In the genomic region with DNA sequence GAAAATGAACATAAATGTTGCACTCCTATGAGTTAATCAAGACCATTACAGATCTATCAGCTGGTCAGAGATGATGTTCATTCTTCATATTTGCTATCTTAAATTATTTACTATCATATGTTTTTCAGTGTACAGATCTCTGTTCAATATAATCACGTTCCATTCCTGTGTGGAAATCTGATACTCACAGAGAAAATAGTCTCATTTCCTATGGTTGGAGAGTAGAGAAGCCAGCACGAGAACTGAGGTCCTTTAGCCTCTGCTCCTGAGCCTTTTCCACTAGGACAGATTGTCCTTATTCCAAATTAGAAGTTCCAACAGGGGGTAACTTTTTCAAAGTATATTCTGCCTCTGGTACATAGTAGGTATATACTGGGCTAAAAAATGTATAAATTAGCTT, we compare ENCODE assay signal across 14 cellular contexts. TPM values are rescaled to one million over a fixed set of nuclear protein-coding genes. Genes with fewer than 3 reads are reported as not detected.
DNase-seq lines count a peak whose midpoint lies in the region; ATAC-seq and TF ChIP-seq lines count a peak whose summit lies in the region.
"Had no signal": no experiment of that assay in that cellular context is flagged by ENCODE, and none has a peak within 500 bp of the region (broad histone marks: within the 10 kb centered on the region; RNA-seq: fewer than 3 reads in every experiment).

No MANE protein-coding gene starts in this region.

- H3K36me3 ChIP-seq in ACC112 (ENCODE audit: insufficient read depth, low read length) (peaks cover 52% of the 10 kb centered on the region), upper lobe of left lung (peaks cover 2 to 30% (median 14%) of the 10 kb centered on the region in 4 donors)
- peaks cover 0 to 8% (median 0%) of the 10 kb centered on the region in 3 experiments for H3K36me3 ChIP-seq in naive thymus-derived CD4-positive, alpha-beta T cell (ENCODE audit: control insufficient read depth in 2 of 3, insufficient read depth in 3 of 3, low read length in 3 of 3)
- H3K36me3 ChIP-seq: ovary, thoracic aorta had no signal

- peaks cover 49% of the 10 kb centered on the region for H3K4me1 ChIP-seq in ACC112 (ENCODE audit: control insufficient read depth, insufficient read depth, low read length, unreplicated experiment)
- peaks cover 29 to 35% of the 10 kb centered on the region in 2 donors for H3K4me1 ChIP-seq in naive thymus-derived CD4-positive, alpha-beta T cell (ENCODE audit: control insufficient read depth in 2 of 2, insufficient read depth in 2 of 2, low read length in 2 of 2)
- H3K4me1 ChIP-seq in upper lobe of left lung, result peaks cover 24 to 48% (median 38%) of the 10 kb centered on the region in 4 donors

- TF ChIP-seq CTCF in upper lobe of left lung (IDR thresholded peaks at IDR 0.05), result no peak

- H2AFZ ChIP-seq in ACC112 (ENCODE audit: low read length, unreplicated experiment), result no peak overlapping the region

- H3K4me1 Mint-ChIP-seq in activated T-helper 17 cell treated with anti-CD3 and anti-CD28 coated beads, Interleukin-2, amount 50 U/mL, for 72 hours, result peaks cover 5% of the 10 kb centered on the region
- H3K4me1 Mint-ChIP-seq in naive thymus-derived CD4-positive, alpha-beta T cell, result peaks cover 22 to 67% (median 50%) of the 10 kb centered on the region in 7 donors

- H3K27me3 ChIP-seq in ACC112 (ENCODE audit: insufficient read depth, low read length), result no peaks in the 10 kb centered on the region
- H3K27me3 ChIP-seq in naive thymus-derived CD4-positive, alpha-beta T cell (ENCODE audit: control insufficient read depth in 2 of 2, insufficient read depth in 2 of 2, low read length in 2 of 2), result no peaks in the 10 kb centered on the region
- no peaks in the 10 kb centered on the region for H3K27me3 ChIP-seq in upper lobe of left lung
- H3K27me3 ChIP-seq: ovary had no signal

- no peaks in the 10 kb centered on the region for H3K27me3 Mint-ChIP-seq in activated T-helper 17 cell treated with anti-CD3 and anti-CD28 coated beads, Interleukin-2, amount 50 U/mL, for 72 hours
- no peaks in the 10 kb centered on the region for H3K27me3 Mint-ChIP-seq in naive thymus-derived CD4-positive, alpha-beta T cell

- no peak for ATAC-seq in activated T-helper 17 cell treated with anti-CD3 and anti-CD28 coated beads, Interleukin-2, amount 50 U/mL, for 72 hours (replicated peaks)
- no peak for ATAC-seq in naive thymus-derived CD4-positive, alpha-beta T cell
- ATAC-seq in upper lobe of left lung (ENCODE audit: low FRiP score in 2 of 2), result no peak
- no peak for ATAC-seq in HG03469 (IDR thresholded peaks at IDR 0.05; ENCODE audit: unreplicated experiment)
- ATAC-seq in HG03045 (IDR thresholded peaks at IDR 0.05; ENCODE audit: unreplicated experiment), result no peak

- no peaks in the 10 kb centered on the region for H3K9me3 ChIP-seq in naive thymus-derived CD4-positive, alpha-beta T cell (ENCODE audit: control insufficient read depth in 2 of 3, low read length in 3 of 3)
- H3K9me3 ChIP-seq in upper lobe of left lung, result no peaks in the 10 kb centered on the region
- H3K9me3 ChIP-seq: ovary, thoracic aorta had no signal

- no peaks in the 10 kb centered on the region for H3K9me3 Mint-ChIP-seq in activated T-helper 17 cell treated with anti-CD3 and anti-CD28 coated beads, Interleukin-2, amount 50 U/mL, for 72 hours
- no peaks in the 10 kb centered on the region for H3K9me3 Mint-ChIP-seq in naive thymus-derived CD4-positive, alpha-beta T cell
- H3K9me3 Mint-ChIP-seq: T-helper 1 cell treated with Interleukin-12 subunit alpha and Interleukin-12 subunit beta and Interleukin-4 antibody, amounts not matched to agents 30 μg/mL and 1 μg/mL, for 36 hours had no signal

- no peak for TF ChIP-seq EP300 in upper lobe of left lung (IDR thresholded peaks at IDR 0.05)

- H3K4me3 Mint-ChIP-seq in activated T-helper 17 cell treated with anti-CD3 and anti-CD28 coated beads, Interleukin-2, amount 50 U/mL, for 72 hours, result no peak overlapping the region
- H3K4me3 Mint-ChIP-seq in naive thymus-derived CD4-positive, alpha-beta T cell, result peak overlapping the region in 4 of 10 donors; percentile 18 to 76 (median 66)
- H3K4me3 Mint-ChIP-seq: T-helper 1 cell treated with Interleukin-12 subunit alpha and Interleukin-12 subunit beta and Interleukin-4 antibody, amounts not matched to agents 30 μg/mL and 1 μg/mL, for 36 hours had no signal

- intact Hi-C loops in naive thymus-derived CD4-positive, alpha-beta T cell (cut with micrococcal nuclease), result loop anchor here (1.0 to 10.0 kb wide), 11 partner anchors 9 to 449 kb away; partner anchors contain the start of genes UGCG (in 2 of the 2), PTBP3 (in 1 of the 2) and SUSD1 (in 1 of the 2)

- H3K36me3 Mint-ChIP-seq in activated T-helper 17 cell treated with anti-CD3 and anti-CD28 coated beads, Interleukin-2, amount 50 U/mL, for 72 hours (ENCODE audit: low read depth), result peaks cover 76% of the 10 kb centered on the region
- peaks cover 0 to 16% (median 8%) of the 10 kb centered on the region in 5 donors for H3K36me3 Mint-ChIP-seq in naive thymus-derived CD4-positive, alpha-beta T cell

- DNase-seq in HCEC 1CT (peak; percentile 36), upper lobe of left lung (no peak), AG20443 (ENCODE audit: low spot score) (no peak)
- DNase-seq in naive thymus-derived CD4-positive, alpha-beta T cell, result no peak
- DNase-seq: activated CD4-positive, CD25-positive, alpha-beta regulatory T cell treated with anti-CD3 and anti-CD28 coated beads, Interleukin-2, amount 50 U/mL, for 72 hours; mesendoderm; NCI-H226; ovary had no signal

- WGBS in upper lobe of left lung, 2 donors, result 38 to 39% methylated on average over 2 of the region's 2 CpGs

- CTCF ChIA-PET in naive thymus-derived CD4-positive, alpha-beta T cell (lab: Charles Lee), result interaction anchor here (0.6 to 1.4 kb wide), 4 partner anchors 93 to 544 kb away, joined by 3 read pairs; no protein-coding TSS in a partner anchor

- TF ChIP-seq POLR2A in upper lobe of left lung (IDR thresholded peaks at IDR 0.05), result no peak

- H3K4me3 ChIP-seq in ACC112 (ENCODE audit: low read depth, low read length) (no peak overlapping the region), upper lobe of left lung (no peak overlapping the region)
- H3K4me3 ChIP-seq in naive thymus-derived CD4-positive, alpha-beta T cell (ENCODE audit: low read length), result no peak overlapping the region
- H3K4me3 ChIP-seq: ovary, thoracic aorta had no signal

- H3K27ac ChIP-seq in ACC112 (ENCODE audit: low read depth, low read length) (peak overlapping the region; percentile 83), upper lobe of left lung (peak overlapping the region in 2 of 4 donors; percentile 15 to 59)
- no peak overlapping the region for H3K27ac ChIP-seq in naive thymus-derived CD4-positive, alpha-beta T cell (ENCODE audit: low read depth, low read length)
- H3K27ac ChIP-seq: ovary had no signal

- POLR2A ChIA-PET in naive thymus-derived CD4-positive, alpha-beta T cell (lab: Charles Lee), result interaction anchor here (1.4 to 7.4 kb wide), 5 partner anchors 10 to 77 kb away, joined by 4 to 49 read pairs (median 8); partner anchors contain the start of gene UGCG

- H3K27ac Mint-ChIP-seq in activated T-helper 17 cell treated with anti-CD3 and anti-CD28 coated beads, Interleukin-2, amount 50 U/mL, for 72 hours, result peak overlapping the region; percentile 78
- peak overlapping the region; percentile 8 to 92 (median 81) for H3K27ac Mint-ChIP-seq in naive thymus-derived CD4-positive, alpha-beta T cell

- peaks cover 66% of the 10 kb centered on the region for H3K79me2 ChIP-seq in ACC112 (ENCODE audit: control insufficient read depth, insufficient read depth, low read length, unreplicated experiment)

RNA-seq across cellular contexts. Expression of gene UGCG, which starts 29.2 kb away (rescaled TPM):
- 10 to 100 TPM; 15.1 to 15.8 TPM for total RNA-seq in activated T-helper 17 cell treated with anti-CD3 and anti-CD28 coated beads, Interleukin-2, amount 50 U/mL, for 72 hours
- 10 to 100 TPM; 21.1 to 40.9 (median 24.5) TPM for total RNA-seq in naive thymus-derived CD4-positive, alpha-beta T cell
- 10 to 100 TPM in 1 of 2 donors, 1 to 10 TPM in 1; 10.0 to 13.8 TPM for polyA plus RNA-seq in naive thymus-derived CD4-positive, alpha-beta T cell
- 10 to 100 TPM; 21.4 to 79.7 (median 35.7) TPM for total RNA-seq in upper lobe of left lung
